Comparison of ENCODE assay signal across 24 cellular contexts in genomic region chr9:119086590-119086989, GRCh38.
"Had no signal": no experiment of that assay in that cellular context is flagged by ENCODE, and none has a peak within 500 bp of the region (broad histone marks: within the 10 kb centered on the region; RNA-seq: fewer than 3 reads in every experiment).

No MANE protein-coding gene starts in this region.

- H3K36me3 ChIP-seq: gastroesophageal sphincter, left lung, sigmoid colon, vagina, WERI-Rb-1 had no signal

- H3K36me3 Mint-ChIP-seq: brain, type B pancreatic cell had no signal

- H3K9me3 Mint-ChIP-seq: brain, type B pancreatic cell had no signal

- H3K4me3 Mint-ChIP-seq: brain; naive thymus-derived CD4-positive, alpha-beta T cell; neural crest cell; type B pancreatic cell had no signal

- H3K4me1 ChIP-seq: gastroesophageal sphincter, left lung, testis, vagina had no signal

- H3K27ac Mint-ChIP-seq: activated naive CD4-positive, alpha-beta T cell treated with anti-CD3 and anti-CD28 coated beads, Interleukin-2, amount 50 U/mL, for 72 hours; brain; naive thymus-derived CD4-positive, alpha-beta T cell; progenitor cell of endocrine pancreas; type B pancreatic cell had no signal

- H3K4me1 Mint-ChIP-seq: neural crest cell had no signal

- H3K27ac ChIP-seq: epithelial cell of prostate, gastroesophageal sphincter, left lung, sigmoid colon, testis, vagina, WERI-Rb-1 had no signal

- H3K27me3 Mint-ChIP-seq: naive thymus-derived CD4-positive, alpha-beta T cell; progenitor cell of endocrine pancreas; type B pancreatic cell had no signal

- H3K9me3 ChIP-seq: gastroesophageal sphincter, left lung, sigmoid colon, testis, vagina had no signal

- H3K27me3 ChIP-seq: gastroesophageal sphincter, left lung, sigmoid colon, testis, vagina had no signal

- H3K4me2 ChIP-seq: smooth muscle cell had no signal

- DNase-seq: activated T-cell treated with anti-CD3 and anti-CD28 coated beads, Interleukin-2, amount 50 U/mL, for 1 hour; aorta; head of caudate nucleus; hypothalamus; kidney glomerular epithelial cell; left lung; naive thymus-derived CD4-positive, alpha-beta T cell; retina; sigmoid colon; stimulated activated CD4-positive, alpha-beta T cell treated with anti-CD3 and anti-CD28 coated beads, Interleukin-2, amount 100 ng/mL, for 48 hours; stimulated activated CD8-positive, alpha-beta memory T cell treated with anti-CD3 and anti-CD28 coated beads, Interleukin-4, amount 100 ng/mL, for 48 hours; stimulated activated naive CD4-positive, alpha-beta T cell; testis; WERI-Rb-1 had no signal

- ATAC-seq: activated naive CD4-positive, alpha-beta T cell treated with anti-CD3 and anti-CD28 coated beads, Interleukin-2, amount 50 U/mL, for 72 hours; gastroesophageal sphincter; left lung; naive thymus-derived CD4-positive, alpha-beta T cell had no signal

- H3K4me3 ChIP-seq: gastroesophageal sphincter, left lung, lung, sigmoid colon, smooth muscle cell, testis, vagina had no signal
